ENCODE assay signal across 9 cellular contexts in the genomic region with DNA sequence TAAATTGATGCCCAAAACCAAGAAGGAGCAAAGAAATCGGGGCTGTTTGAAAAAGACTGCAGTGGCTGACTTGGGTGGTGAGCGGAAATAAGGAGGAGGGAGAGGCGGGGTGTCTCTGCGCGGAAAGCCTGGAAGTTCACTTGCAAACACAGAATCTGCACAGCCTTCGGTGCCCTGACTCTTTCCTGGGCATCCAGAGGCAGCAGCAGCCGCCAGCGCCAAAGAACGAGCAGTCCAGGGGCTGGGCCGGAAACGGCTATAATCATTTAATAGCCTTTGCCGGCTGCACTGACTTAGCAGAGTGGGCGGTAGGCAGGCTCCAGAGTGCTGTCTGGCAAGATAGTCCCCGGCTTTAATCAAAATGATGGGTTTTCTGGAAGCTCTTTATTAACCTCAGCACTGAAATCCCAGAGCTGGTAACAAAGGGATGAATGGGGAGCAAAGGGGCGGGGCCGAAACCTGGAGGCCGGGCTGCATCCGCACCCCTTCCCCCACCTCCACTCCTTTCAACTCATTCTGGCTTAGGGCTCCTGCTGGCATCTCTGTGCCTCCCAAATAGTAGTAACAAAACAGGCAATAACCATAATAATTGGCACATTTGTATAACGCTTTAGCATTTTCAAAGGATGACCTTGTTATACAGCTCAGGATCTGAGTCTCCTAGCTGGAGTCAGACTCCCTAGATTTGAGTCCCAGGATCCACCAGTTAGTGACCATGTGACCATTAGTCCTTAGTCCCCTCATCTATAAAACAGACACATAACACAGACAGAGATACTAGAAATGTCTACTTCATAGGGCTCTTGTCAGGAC. TPM values are rescaled to one million over a fixed set of nuclear protein-coding genes. Genes with fewer than 3 reads are reported as not detected.
DNase-seq lines count a peak whose midpoint lies in the region; ATAC-seq and TF ChIP-seq lines count a peak whose summit lies in the region.
"Had no signal": no experiment of that assay in that cellular context is flagged by ENCODE, and none has a peak within 500 bp of the region (broad histone marks: within the 10 kb centered on the region; RNA-seq: fewer than 3 reads in every experiment).

No MANE protein-coding gene starts in this region.

- H2BK120ac ChIP-seq in trophoblast cell (ENCODE audit: insufficient read depth, low read length, poor library complexity): peak overlapping the region; percentile 56

- 3% methylated on average over 19 of the region's 19 CpGs for WGBS in esophagus muscularis mucosa
- no CpG with 5 or more reads among the region's 19 CpGs for WGBS in trophoblast cell (ENCODE audit: extremely low coverage, insufficient coverage, insufficient read length)

- no peak for TF ChIP-seq CTCF in esophagus muscularis mucosa (IDR thresholded peaks at IDR 0.05)

- peaks cover 13% of the 10 kb centered on the region for H3K79me1 ChIP-seq in trophoblast cell (ENCODE audit: low read length)

- H3K4ac ChIP-seq in trophoblast cell (ENCODE audit: low read depth, low read length): no peak overlapping the region

- H3K4me3 ChIP-seq in esophagus muscularis mucosa: peak overlapping the region; percentile 35 to 50 (median 41)
- H3K4me3 ChIP-seq in trophoblast cell (ENCODE audit: low read depth, low read length): peak overlapping the region; percentile 61
- H3K4me3 ChIP-seq: ovary had no signal

- H3K23ac ChIP-seq in trophoblast cell (ENCODE audit: low read length): no peak overlapping the region

- no peak overlapping the region for H4K91ac ChIP-seq in trophoblast cell (ENCODE audit: low read depth, low read length)

- H2AFZ ChIP-seq in trophoblast cell (ENCODE audit: insufficient read depth, low read length, poor library complexity): peak overlapping the region; percentile 69

- H3K27ac ChIP-seq in esophagus muscularis mucosa (replicated peaks in 1 of 4) (peak overlapping the region in 1 of 4 donors; percentile 20), trophoblast cell (ENCODE audit: low read depth, low read length) (peak overlapping the region; percentile 66)
- H3K27ac ChIP-seq: ovary had no signal

- no peak for TF ChIP-seq POLR2A in esophagus muscularis mucosa (IDR thresholded peaks at IDR 0.05; ENCODE audit: low read depth)

- no peak for TF ChIP-seq EP300 in esophagus muscularis mucosa (IDR thresholded peaks at IDR 0.05)

- no peak for ATAC-seq in HG02571 (IDR thresholded peaks at IDR 0.05; ENCODE audit: unreplicated experiment)
- ATAC-seq in GM19397 (IDR thresholded peaks at IDR 0.05; ENCODE audit: unreplicated experiment): no peak
- no peak for ATAC-seq in HG03442 (IDR thresholded peaks at IDR 0.05; ENCODE audit: unreplicated experiment)

- in situ Hi-C loops in G401 (cut with HindIII; ENCODE audit: low sequenced_read_pairs): no loop called here

- H3K9me3 ChIP-seq in esophagus muscularis mucosa (no peaks in the 10 kb centered on the region), trophoblast cell (ENCODE audit: insufficient read depth, low read depth, low read length) (no peaks in the 10 kb centered on the region)
- H3K9me3 ChIP-seq: ovary had no signal

- no peak overlapping the region for H2BK5ac ChIP-seq in trophoblast cell (ENCODE audit: low read depth, low read length, poor library complexity)

- peak; percentile 63 for DNase-seq in G401 (ENCODE audit: low spot score)
- DNase-seq in NCI-H748 treated with DMSO at 0.1 percent for 48 hours (lab: John Stamatoyannopoulos, UW): peak; percentile 74
- DNase-seq in esophagus muscularis mucosa (ENCODE audit: extremely low spot score): no peak
- no peak for DNase-seq in trophoblast cell
- no peak for DNase-seq in posterior vena cava (ENCODE audit: low spot score)

- H3K4me2 ChIP-seq in trophoblast cell (ENCODE audit: low read length): peak overlapping the region; percentile 94

- H3K14ac ChIP-seq in trophoblast cell (ENCODE audit: low read length): no peak overlapping the region

- intact Hi-C loops in esophagus muscularis mucosa (cut with DNase I): no loop called here
- intact Hi-C loops in posterior vena cava (cut with DNase I): no loop called here

- no peak overlapping the region for H2AK5ac ChIP-seq in trophoblast cell (ENCODE audit: low read length)

- no peaks in the 10 kb centered on the region for H3K27me3 ChIP-seq in esophagus muscularis mucosa
- H3K27me3 ChIP-seq in trophoblast cell (ENCODE audit: insufficient read depth, low read length): no peaks in the 10 kb centered on the region
- H3K27me3 ChIP-seq: ovary had no signal

- H4K8ac ChIP-seq in trophoblast cell (ENCODE audit: low read depth, low read length): peak overlapping the region; percentile 46

- H3K9ac ChIP-seq in trophoblast cell (ENCODE audit: low read length): no peak overlapping the region

- peaks cover 9 to 17% (median 15%) of the 10 kb centered on the region in 4 donors for H3K4me1 ChIP-seq in esophagus muscularis mucosa
- H3K4me1 ChIP-seq in trophoblast cell (ENCODE audit: control insufficient read depth in 1 of 2, insufficient read depth in 2 of 2, low read length in 2 of 2): peaks cover 6% of the 10 kb centered on the region in 2 experiments

- H4K12ac ChIP-seq in trophoblast cell (ENCODE audit: low read depth, low read length): no peak overlapping the region

- no peaks in the 10 kb centered on the region for H3K36me3 ChIP-seq in esophagus muscularis mucosa
- no peaks in the 10 kb centered on the region for H3K36me3 ChIP-seq in trophoblast cell (ENCODE audit: control insufficient read depth in 1 of 2, insufficient read depth in 2 of 2, low read length in 2 of 2)
- H3K36me3 ChIP-seq: ovary had no signal

- no peak overlapping the region for H3K18ac ChIP-seq in trophoblast cell (ENCODE audit: low read length)

- no peak overlapping the region for H2BK12ac ChIP-seq in trophoblast cell (ENCODE audit: low read length)

- peaks cover 1% of the 10 kb centered on the region for H3K79me2 ChIP-seq in trophoblast cell (ENCODE audit: control insufficient read depth, insufficient read depth, low read length, poor library complexity)

RNA-seq across cellular contexts. Expression of a gene that starts 35.8 kb away (rescaled TPM):
- total RNA-seq in G401 (2014; rRNA removed; shearing (Covaris generic)): 7.8 and 8.0 TPM in 2 replicates
- total RNA-seq in esophagus muscularis mucosa (10 to 100 TPM in 3 of 4 donors, 1 to 10 TPM in 1; 8.8 to 26.6 (median 18.0) TPM), posterior vena cava (under 1 TPM; 0.32 to 0.33 TPM)
- polyA plus RNA-seq in trophoblast cell (2013): 2.2 and 2.4 TPM in 2 replicates

RNA-seq across cellular contexts. Expression of a gene that starts 49.1 kb away (rescaled TPM):
- total RNA-seq in G401 (2014; rRNA removed; shearing (Covaris generic)): not detected in 2 replicates
- total RNA-seq in esophagus muscularis mucosa (not detected), posterior vena cava (not detected)
- not detected in 2 replicates for polyA plus RNA-seq in trophoblast cell (2013)
- polyA plus RNA-seq: ovary had no signal

Comparison
In these comparisons a context has a peak if more than half of its experiments do, and no peak if none do; other contexts are left out.
1. DNase-seq: peak in G401 (single experiment) and NCI-H748 treated with DMSO at 0.1 percent for 48 hours (single experiment); none in esophagus muscularis mucosa (single experiment), trophoblast cell (0 of 2) and posterior vena cava (single experiment).